ENCODE assay signal across 8 cellular contexts in the genomic region with DNA sequence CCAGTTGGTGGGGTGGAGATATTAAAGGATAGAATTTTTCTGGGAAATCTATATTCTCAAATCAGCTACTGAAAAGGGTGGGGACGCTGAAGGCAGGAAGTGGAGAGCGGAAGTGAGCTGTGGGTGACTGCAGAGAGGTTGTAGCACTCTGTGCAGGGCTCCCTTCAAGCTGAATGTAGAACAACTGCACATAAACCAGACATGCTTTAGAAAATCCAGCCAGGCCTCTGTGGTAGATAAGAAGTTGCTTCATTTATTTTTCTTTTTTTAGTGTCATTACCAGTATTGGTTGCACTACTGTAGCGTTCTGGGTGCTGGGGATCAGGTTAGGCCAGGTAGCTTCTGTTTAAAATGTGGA.
DNase-seq lines count a peak whose midpoint lies in the region; ATAC-seq and TF ChIP-seq lines count a peak whose summit lies in the region.

No MANE protein-coding gene starts in this region.

- H3K4me3 Mint-ChIP-seq in mesothelial cell of epicardium: no peak overlapping the region

- H3K4me1 Mint-ChIP-seq in mesothelial cell of epicardium: peaks cover 80% of the 10 kb centered on the region

- ATAC-seq in GM21737 (IDR thresholded peaks at IDR 0.05; ENCODE audit: unreplicated experiment): peak; percentile 80

- POLR2A ChIA-PET in GM10248 (lab: Yijun Ruan, JAX): no interaction called here

- DNase-seq in GM10248 (ENCODE audit: extremely low spot score): peak; percentile 49
- DNase-seq in Kasumi-1 (lab: John Stamatoyannopoulos, UW): peak; percentile 97
- peak; percentile 35 to 40 for DNase-seq in activated T-helper 1 cell treated with anti-CD3 and anti-CD28 coated beads, Interleukin-2, amount 50 U/mL, for 16 hours (ENCODE audit: low read depth in 1 of 2, low spot score in 1 of 2)
- DNase-seq in mesothelial cell of epicardium (ENCODE audit: low spot score in 2 of 2, unreplicated experiment in 2 of 2): no peak
- DNase-seq in DMS79 (lab: John Stamatoyannopoulos, UW): no peak
- DNase-seq in NCI-H524 (lab: John Stamatoyannopoulos, UW): no peak
- no peak for DNase-seq in hippocampal formation (lab: John Stamatoyannopoulos, UW)

- peak overlapping the region; percentile 54 for H3K27ac Mint-ChIP-seq in mesothelial cell of epicardium

- TF ChIP-seq CTCF in GM10248 (IDR thresholded peaks at IDR 0.05; ENCODE audit: control extremely low read depth, extremely low read depth, low read depth, missing control alignments) (no peak), mesothelial cell of epicardium (IDR thresholded peaks at IDR 0.05; ENCODE audit: unreplicated experiment) (no peak)

- peaks cover 4% of the 10 kb centered on the region for H3K27me3 Mint-ChIP-seq in mesothelial cell of epicardium (ENCODE audit: low read depth)

- CTCF ChIA-PET in GM10248 (lab: Yijun Ruan, JAX): interaction anchor here (0.7 to 2.1 kb wide), 14 partner anchors 9 to 125 kb away, joined by 3 to 7 read pairs (median 4); no protein-coding TSS in a partner anchor

- no peaks in the 10 kb centered on the region for H3K36me3 Mint-ChIP-seq in mesothelial cell of epicardium

- H3K9me3 Mint-ChIP-seq in mesothelial cell of epicardium: peaks cover 3% of the 10 kb centered on the region

Comparison
In these comparisons a context has a peak if more than half of its experiments do, and no peak if none do; other contexts are left out.
1. DNase-seq: peak in GM10248 (single experiment), Kasumi-1 (2 of 2) and activated T-helper 1 cell treated with anti-CD3 and anti-CD28 coated beads, Interleukin-2, amount 50 U/mL, for 16 hours (2 of 2); none in mesothelial cell of epicardium (0 of 2), DMS79 (single experiment), NCI-H524 (0 of 2) and hippocampal formation (0 of 2).